In genomic region chr12:72296389-72296788, GRCh38 we compare ENCODE assay signal across 15 cellular contexts. TPM values are rescaled to one million over a fixed set of nuclear protein-coding genes. Genes with fewer than 3 reads are reported as not detected.
A peak's percentile ranks its signal among the peaks of the same experiment; 100 is the strongest.
DNase-seq lines count a peak whose midpoint lies in the region; TF ChIP-seq lines count a peak whose summit lies in the region.
"Had no signal": no experiment of that assay in that cellular context is flagged by ENCODE, and none has a peak within 500 bp of the region (broad histone marks: within the 10 kb centered on the region; RNA-seq: fewer than 3 reads in every experiment).

No MANE protein-coding gene starts in this region.

- no peak for TF ChIP-seq POLR2A in lower leg skin (IDR thresholded peaks at IDR 0.05)

- peaks cover 5% of the 10 kb centered on the region for H3K4me1 ChIP-seq in mesodermal cell (ENCODE audit: control insufficient read depth, insufficient read depth, low read length, poor library complexity, severe bottlenecking)
- H3K4me1 ChIP-seq: gastrocnemius medialis had no signal

- H3K27ac ChIP-seq in mesodermal cell (ENCODE audit: low read depth, low read length, severe bottlenecking) = peak overlapping the region; percentile 39
- H3K27ac ChIP-seq: gastrocnemius medialis had no signal

- WGBS in mesodermal cell (ENCODE audit: insufficient coverage in 2 of 2), 2 experiments = 48 to 77% methylated on average over 2 of the region's 2 CpGs
- WGBS in lower leg skin, 2 donors = 74 to 82% methylated on average over 2 of the region's 2 CpGs

- intact Hi-C loops in lower leg skin (cut with DNase I; ENCODE audit: low total_unique reads) = no loop called here

- TF ChIP-seq CTCF in lower leg skin (IDR thresholded peaks at IDR 0.05) = no peak

- H3K36me3 ChIP-seq in mesodermal cell (ENCODE audit: control insufficient read depth, insufficient read depth, low read length) = no peaks in the 10 kb centered on the region
- H3K36me3 ChIP-seq: gastrocnemius medialis had no signal

- DNase-seq in EH (ENCODE audit: low read depth) (peak; percentile 84), NCI-H226 (peak; percentile 81), astrocyte of the hippocampus (ENCODE audit: low read depth, low spot score) (peak; percentile 75), lower leg skin (ENCODE audit: low spot score in 2 of 2) (no peak), putamen (ENCODE audit: low spot score) (no peak), NCI-H748 (lab: John Stamatoyannopoulos, UW; ENCODE audit: unreplicated experiment) (no peak), mucosa of gallbladder (ENCODE audit: low spot score) (no peak)
- DNase-seq: aorta; gastrocnemius medialis; GF-D8; stimulated activated CD4-positive, alpha-beta T cell treated with anti-CD3 and anti-CD28 coated beads, Interleukin-4, amount 100 ng/mL, for 1 hour; T-helper 2 cell had no signal

- no peaks in the 10 kb centered on the region for H3K9me3 ChIP-seq in mesodermal cell (ENCODE audit: control insufficient read depth, low read length)
- H3K9me3 ChIP-seq: gastrocnemius medialis had no signal

- H3K4me3 ChIP-seq in mesodermal cell (ENCODE audit: extremely low read depth, insufficient read depth, low read length, poor library complexity, severe bottlenecking) (no peak overlapping the region), lower leg skin (ENCODE audit: low read depth, poor library complexity, severe bottlenecking) (no peak overlapping the region)
- H3K4me3 ChIP-seq: gastrocnemius medialis, GM23338 had no signal

RNA-seq across cellular contexts. Expression of gene TRHDE, which starts 24.2 kb away (rescaled TPM):
- 0.55 TPM for polyA plus RNA-seq in mesodermal cell (2013, experiment 1 of 2)
- polyA plus RNA-seq in mesodermal cell (2013, experiment 2 of 2) = 1.5 TPM
- total RNA-seq in lower leg skin (1 to 10 TPM in 2 of 4 donors, under 1 TPM in 2; 0.49 to 5.8 (median 1.1) TPM), mucosa of gallbladder (6.9 TPM)
- polyA plus RNA-seq: CD14-positive monocyte had no signal

Comparison
In these comparisons a context has a peak if more than half of its experiments do, and no peak if none do; other contexts are left out.
1. DNase-seq: peak in EH (single experiment), NCI-H226 (single experiment) and astrocyte of the hippocampus (single experiment); none in lower leg skin (0 of 2), putamen (single experiment), NCI-H748 (single experiment) and mucosa of gallbladder (single experiment).